ENCODE assay signal across 19 cellular contexts in the genomic region with DNA sequence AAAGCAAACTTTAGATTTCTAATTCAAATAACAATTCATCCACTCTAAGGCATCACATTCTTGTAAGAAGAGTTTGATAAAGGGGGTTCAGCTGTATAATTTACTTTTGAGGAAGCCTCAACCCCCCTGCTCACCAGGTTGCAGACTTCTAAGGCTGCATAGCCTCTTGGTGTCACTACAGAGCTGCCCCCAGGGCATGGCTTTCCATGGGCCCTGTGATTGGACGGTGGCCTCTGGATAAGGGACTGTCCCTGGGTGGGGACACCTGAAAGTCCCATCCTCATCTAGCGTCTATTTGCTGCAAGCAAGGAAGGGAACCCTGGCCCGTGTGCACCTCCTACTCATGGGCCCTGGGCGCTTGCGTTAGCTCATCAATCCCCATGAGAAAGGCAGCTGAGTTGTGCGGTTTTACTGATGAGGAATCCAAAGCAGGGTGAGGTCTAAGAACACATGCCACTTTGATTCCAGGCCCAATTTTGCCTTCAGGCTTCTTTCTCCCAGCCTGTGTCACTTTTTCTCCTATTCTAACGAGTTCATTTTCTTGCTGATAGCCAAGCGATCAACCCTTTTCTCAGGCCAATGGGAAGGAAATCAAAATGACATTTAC. TPM values are rescaled to one million over a fixed set of nuclear protein-coding genes. Genes with fewer than 3 reads are reported as not detected.
DNase-seq lines count a peak whose midpoint lies in the region; ATAC-seq and TF ChIP-seq lines count a peak whose summit lies in the region.
"Had no signal": no experiment of that assay in that cellular context is flagged by ENCODE, and none has a peak within 500 bp of the region (broad histone marks: within the 10 kb centered on the region; RNA-seq: fewer than 3 reads in every experiment).

No MANE protein-coding gene starts in this region.

- H3K36me3 Mint-ChIP-seq in activated T-cell treated with anti-CD3 and anti-CD28 coated beads, Interleukin-2, amount 50 U/mL, for 72 hours (ENCODE audit: insufficient read depth in 2 of 2): peaks cover 0 to 1% of the 10 kb centered on the region in 2 donors
- H3K36me3 Mint-ChIP-seq: activated naive CD4-positive, alpha-beta T cell treated with anti-CD3 and anti-CD28 coated beads, Interleukin-2, amount 50 U/mL, for 72 hours had no signal

- intact Hi-C loops in vagina (cut with DNase I): loop anchor here (2.0 kb wide), 1 partner anchor 418 kb away; no protein-coding TSS in a partner anchor

- TF ChIP-seq POLR2A in vagina (IDR thresholded peaks at IDR 0.05): no peak

- H3K36me3 ChIP-seq in vagina: no peaks in the 10 kb centered on the region
- no peaks in the 10 kb centered on the region for H3K36me3 ChIP-seq in BE2C
- H3K36me3 ChIP-seq: breast epithelium, left ventricle myocardium inferior, right atrium auricular region, spleen had no signal

- peaks cover 16% of the 10 kb centered on the region for H3K27me3 Mint-ChIP-seq in activated T-cell treated with anti-CD3 and anti-CD28 coated beads, Interleukin-2, amount 50 U/mL, for 72 hours (ENCODE audit: low read depth)
- H3K27me3 Mint-ChIP-seq: activated CD8-positive, alpha-beta T cell treated with anti-CD3 and anti-CD28 coated beads for 36 hours; activated T-helper 17 cell treated with anti-CD3 and anti-CD28 coated beads, Interleukin-2, amount 50 U/mL, for 72 hours; CD4-positive, alpha-beta T cell had no signal

- H3K4me3 Mint-ChIP-seq in activated T-cell treated with anti-CD3 and anti-CD28 coated beads, Interleukin-2, amount 50 U/mL, for 72 hours: no peak overlapping the region
- H3K4me3 Mint-ChIP-seq: activated CD8-positive, alpha-beta T cell treated with anti-CD3 and anti-CD28 coated beads for 36 hours; activated T-helper 17 cell treated with anti-CD3 and anti-CD28 coated beads, Interleukin-2, amount 50 U/mL, for 72 hours; CD4-positive, alpha-beta T cell had no signal

- H3K4me3 ChIP-seq in fibroblast of the aortic adventitia (ENCODE audit: low read depth, low read length) (no peak overlapping the region), vagina (no peak overlapping the region), BE2C (ENCODE audit: low read depth, low read length) (no peak overlapping the region)
- H3K4me3 ChIP-seq: breast epithelium, left ventricle myocardium inferior, right atrium auricular region, spleen had no signal

- peaks cover 14% of the 10 kb centered on the region for H3K4me1 Mint-ChIP-seq in activated T-cell treated with anti-CD3 and anti-CD28 coated beads, Interleukin-2, amount 50 U/mL, for 72 hours (ENCODE audit: low read depth)
- H3K4me1 Mint-ChIP-seq: activated T-helper 17 cell treated with anti-CD3 and anti-CD28 coated beads, Interleukin-2, amount 50 U/mL, for 72 hours had no signal

- H3K4me1 ChIP-seq in vagina: no peaks in the 10 kb centered on the region
- H3K4me1 ChIP-seq in BE2C: no peaks in the 10 kb centered on the region
- H3K4me1 ChIP-seq: breast epithelium, left ventricle myocardium inferior, right atrium auricular region, spleen had no signal

- no peak overlapping the region for H3K27ac Mint-ChIP-seq in activated T-cell treated with anti-CD3 and anti-CD28 coated beads, Interleukin-2, amount 50 U/mL, for 72 hours
- H3K27ac Mint-ChIP-seq: activated CD8-positive, alpha-beta T cell treated with anti-CD3 and anti-CD28 coated beads for 36 hours; activated naive CD4-positive, alpha-beta T cell treated with anti-CD3 and anti-CD28 coated beads, Interleukin-2, amount 50 U/mL, for 72 hours; activated T-helper 17 cell treated with anti-CD3 and anti-CD28 coated beads, Interleukin-2, amount 50 U/mL, for 72 hours; CD4-positive, alpha-beta T cell had no signal

- H3K9me3 ChIP-seq in vagina (no peaks in the 10 kb centered on the region), BE2C (no peaks in the 10 kb centered on the region)
- H3K9me3 ChIP-seq: breast epithelium, left ventricle myocardium inferior, right atrium auricular region, spleen had no signal

- peak; percentile 3 for DNase-seq in NCI-H748 (lab: John Stamatoyannopoulos, UW; ENCODE audit: unreplicated experiment)
- no peak for DNase-seq in NCI-H748 treated with DMSO at 0.1 percent for 48 hours (lab: John Stamatoyannopoulos, UW)
- peak; percentile 38 for DNase-seq in RPMI7951 (ENCODE audit: low read depth)
- peak; percentile 4 for DNase-seq in fibroblast of the aortic adventitia (ENCODE audit: low read depth)
- DNase-seq in vagina (ENCODE audit: extremely low spot score in 2 of 2): no peak
- DNase-seq in activated T-cell treated with anti-CD3 and anti-CD28 coated beads, Interleukin-2, amount 50 U/mL, for 72 hours: no peak
- no peak for DNase-seq in BE2C
- no peak for DNase-seq in NCI-H2171 (lab: John Stamatoyannopoulos, UW)
- DNase-seq: left ventricle myocardium inferior, NCI-H1417 treated with DMSO at 0.1 percent for 48 hours, NCI-H2081 treated with DMSO at 0.1 percent for 48 hours, spleen had no signal

- H3K9me3 Mint-ChIP-seq in activated T-cell treated with anti-CD3 and anti-CD28 coated beads, Interleukin-2, amount 50 U/mL, for 72 hours: peaks cover 0 to 3% of the 10 kb centered on the region in 2 donors
- H3K9me3 Mint-ChIP-seq: activated CD8-positive, alpha-beta T cell treated with anti-CD3 and anti-CD28 coated beads for 36 hours; activated naive CD4-positive, alpha-beta T cell treated with anti-CD3 and anti-CD28 coated beads, Interleukin-2, amount 50 U/mL, for 72 hours; activated T-helper 17 cell treated with anti-CD3 and anti-CD28 coated beads, Interleukin-2, amount 50 U/mL, for 72 hours; CD4-positive, alpha-beta T cell had no signal

- ATAC-seq in activated T-cell treated with anti-CD3 and anti-CD28 coated beads, Interleukin-2, amount 50 U/mL, for 72 hours (replicated peaks in 1 of 2): no peak
- ATAC-seq: stimulated activated naive CD8-positive, alpha-beta T cell treated with anti-CD3 and anti-CD28 coated beads, Interleukin-15, Interleukin-2, amounts not matched to agents 100 U/mL and 50 U/mL, for 24 hours had no signal

- peak overlapping the region; percentile 33 for H3K27ac ChIP-seq in vagina
- H3K27ac ChIP-seq: left ventricle myocardium inferior, right atrium auricular region, spleen had no signal

- TF ChIP-seq CTCF in fibroblast of the aortic adventitia (IDR thresholded peaks at IDR 0.05; ENCODE audit: insufficient read depth, low read length) (no peak), vagina (IDR thresholded peaks at IDR 0.05) (no peak), BE2C (IDR thresholded peaks at IDR 0.05; ENCODE audit: low read depth, low read length) (no peak)

- H3K27me3 ChIP-seq in vagina (no peaks in the 10 kb centered on the region), BE2C (no peaks in the 10 kb centered on the region)
- H3K27me3 ChIP-seq: right atrium auricular region had no signal

RNA-seq across cellular contexts. Expression of a gene that starts 51.8 kb away (rescaled TPM):
- total RNA-seq in RPMI7951 (2014; rRNA removed; shearing (Covaris generic)): 19.9 and 30.0 TPM in 2 replicates
- total RNA-seq in fibroblast of the aortic adventitia (ENCODE audit: low replicate concordance) (12.0 and 17.7 TPM in 2 replicates), vagina (11.8 TPM)
- total RNA-seq in activated T-cell treated with anti-CD3 and anti-CD28 coated beads, Interleukin-2, amount 50 U/mL, for 72 hours: 1 to 10 TPM; 3.2 to 4.9 TPM
- 2.3 TPM for polyA plus RNA-seq in BE2C (2012; ENCODE audit: insufficient read depth, insufficient read length, low read depth)

Comparison
In these comparisons a context has a peak if more than half of its experiments do, and no peak if none do; other contexts are left out.
1. DNase-seq: peak in NCI-H748 (single experiment), RPMI7951 (single experiment) and fibroblast of the aortic adventitia (single experiment); none in NCI-H748 treated with DMSO at 0.1 percent for 48 hours (single experiment), vagina (0 of 2), activated T-cell treated with anti-CD3 and anti-CD28 coated beads, Interleukin-2, amount 50 U/mL, for 72 hours (0 of 2), BE2C (single experiment) and NCI-H2171 (single experiment).